ENCODE assay signal across 1 cellular context in genomic region chr16:30521873-30522641, GRCh38.
A peak's percentile ranks its signal among the peaks of the same experiment; 100 is the strongest.
TF ChIP-seq lines count a peak whose summit lies in the region.

No MANE protein-coding gene starts in this region.

TF ChIP-seq in HepG2, 621 proteins besides CTCF, POLR2A, EP300 and RAD21 (continued from another document and continues in another):
- TF ChIP-seq PRMT3 (CRISPR knock-in tag; IDR thresholded peaks at IDR 0.05; ENCODE audit: borderline replicate concordance, low read depth) (no peak), ZBTB25 (CRISPR knock-in tag; IDR thresholded peaks at IDR 0.05) (no peak), SRF (IDR thresholded peaks at IDR 0.05; ENCODE audit: low read depth, low read length) (no peak), CCAR2 (optimal IDR thresholded peaks at IDR 0.05; ENCODE audit: low read depth, low read length) (no peak), ZNF75D (CRISPR knock-in tag; IDR thresholded peaks at IDR 0.05; ENCODE audit: borderline replicate concordance) (no peak), TGIF2 (CRISPR knock-in tag; IDR thresholded peaks at IDR 0.05) (0 out of 2 replicates have a peak, but pooled peaks have one; percentile 19), SKIL (CRISPR knock-in tag; IDR thresholded peaks at IDR 0.05; ENCODE audit: borderline replicate concordance) (no peak), HOXA3 (CRISPR knock-in tag; IDR thresholded peaks at IDR 0.05) (peak; percentile 98), ZNF331 (CRISPR knock-in tag; IDR thresholded peaks at IDR 0.05) (peak; percentile 39; the same call in 1 of the 2 replicates), ZNF597 (CRISPR knock-in tag; IDR thresholded peaks at IDR 0.05) (no peak), TEF (CRISPR knock-in tag; IDR thresholded peaks at IDR 0.05) (no peak), PITX1 (CRISPR knock-in tag; IDR thresholded peaks at IDR 0.05) (peak; percentile 16; the same call in 1 of the 2 replicates), ZNF746 (CRISPR knock-in tag; IDR thresholded peaks at IDR 0.05) (peak; percentile 64; the same call in 1 of the 2 replicates), SMARCE1 (IDR thresholded peaks at IDR 0.05; ENCODE audit: borderline replicate concordance) (no peak), ZIK1 (CRISPR knock-in tag; IDR thresholded peaks at IDR 0.05; ENCODE audit: borderline replicate concordance, low read depth) (no peak), ZNF749 (CRISPR knock-in tag; IDR thresholded peaks at IDR 0.05; ENCODE audit: borderline replicate concordance) (no peak), ZBTB1 (CRISPR knock-in tag; IDR thresholded peaks at IDR 0.05; ENCODE audit: borderline replicate concordance) (no peak), HNRNPUL1 (IDR thresholded peaks at IDR 0.05; ENCODE audit: low read depth, low read length) (no peak), SETDB1 (CRISPR knock-in tag; IDR thresholded peaks at IDR 0.05; ENCODE audit: borderline replicate concordance) (no peak), ZNF589 (CRISPR knock-in tag; conservative IDR thresholded peaks at IDR 0.05) (no peak), ZNF639 (CRISPR knock-in tag; conservative IDR thresholded peaks at IDR 0.05) (no peak; the same call in 1 of the 2 replicates), IRX3 (CRISPR knock-in tag; IDR thresholded peaks at IDR 0.05; ENCODE audit: borderline replicate concordance, low read depth) (no peak), TCF7L2 (IDR thresholded peaks at IDR 0.05; ENCODE audit: low read depth, low read length) (no peak), HNRNPK (IDR thresholded peaks at IDR 0.05; ENCODE audit: low read depth, low read length, poor library complexity, severe bottlenecking) (no peak), ZBTB34 (CRISPR knock-in tag; IDR thresholded peaks at IDR 0.05) (no peak), ZNF549 (CRISPR knock-in tag; IDR thresholded peaks at IDR 0.05) (no peak), JUNB (CRISPR knock-in tag; IDR thresholded peaks at IDR 0.05; ENCODE audit: borderline replicate concordance) (no peak), ZNF343 (CRISPR knock-in tag; IDR thresholded peaks at IDR 0.05) (no peak), ZNF337 (CRISPR knock-in tag; IDR thresholded peaks at IDR 0.05; ENCODE audit: borderline replicate concordance, low read depth) (no peak; the same call in 1 of the 2 replicates), NKX3-1 (CRISPR knock-in tag; IDR thresholded peaks at IDR 0.05) (no peak), JARID2 (CRISPR knock-in tag; IDR thresholded peaks at IDR 0.05; ENCODE audit: insufficient replicate concordance) (no peak), YEATS4 (CRISPR knock-in tag; IDR thresholded peaks at IDR 0.05; ENCODE audit: borderline replicate concordance) (peak; percentile 56; the same call in 1 of the 2 replicates), BATF2 (CRISPR knock-in tag; IDR thresholded peaks at IDR 0.05) (no peak), SP5 (CRISPR knock-in tag; IDR thresholded peaks at IDR 0.05; ENCODE audit: borderline replicate concordance, low read depth) (no peak), CCDC6 (CRISPR knock-in tag; IDR thresholded peaks at IDR 0.05) (no peak), ZNF841 (CRISPR knock-in tag; IDR thresholded peaks at IDR 0.05; ENCODE audit: borderline replicate concordance) (no peak)
- TF ChIP-seq, protein P1, sequence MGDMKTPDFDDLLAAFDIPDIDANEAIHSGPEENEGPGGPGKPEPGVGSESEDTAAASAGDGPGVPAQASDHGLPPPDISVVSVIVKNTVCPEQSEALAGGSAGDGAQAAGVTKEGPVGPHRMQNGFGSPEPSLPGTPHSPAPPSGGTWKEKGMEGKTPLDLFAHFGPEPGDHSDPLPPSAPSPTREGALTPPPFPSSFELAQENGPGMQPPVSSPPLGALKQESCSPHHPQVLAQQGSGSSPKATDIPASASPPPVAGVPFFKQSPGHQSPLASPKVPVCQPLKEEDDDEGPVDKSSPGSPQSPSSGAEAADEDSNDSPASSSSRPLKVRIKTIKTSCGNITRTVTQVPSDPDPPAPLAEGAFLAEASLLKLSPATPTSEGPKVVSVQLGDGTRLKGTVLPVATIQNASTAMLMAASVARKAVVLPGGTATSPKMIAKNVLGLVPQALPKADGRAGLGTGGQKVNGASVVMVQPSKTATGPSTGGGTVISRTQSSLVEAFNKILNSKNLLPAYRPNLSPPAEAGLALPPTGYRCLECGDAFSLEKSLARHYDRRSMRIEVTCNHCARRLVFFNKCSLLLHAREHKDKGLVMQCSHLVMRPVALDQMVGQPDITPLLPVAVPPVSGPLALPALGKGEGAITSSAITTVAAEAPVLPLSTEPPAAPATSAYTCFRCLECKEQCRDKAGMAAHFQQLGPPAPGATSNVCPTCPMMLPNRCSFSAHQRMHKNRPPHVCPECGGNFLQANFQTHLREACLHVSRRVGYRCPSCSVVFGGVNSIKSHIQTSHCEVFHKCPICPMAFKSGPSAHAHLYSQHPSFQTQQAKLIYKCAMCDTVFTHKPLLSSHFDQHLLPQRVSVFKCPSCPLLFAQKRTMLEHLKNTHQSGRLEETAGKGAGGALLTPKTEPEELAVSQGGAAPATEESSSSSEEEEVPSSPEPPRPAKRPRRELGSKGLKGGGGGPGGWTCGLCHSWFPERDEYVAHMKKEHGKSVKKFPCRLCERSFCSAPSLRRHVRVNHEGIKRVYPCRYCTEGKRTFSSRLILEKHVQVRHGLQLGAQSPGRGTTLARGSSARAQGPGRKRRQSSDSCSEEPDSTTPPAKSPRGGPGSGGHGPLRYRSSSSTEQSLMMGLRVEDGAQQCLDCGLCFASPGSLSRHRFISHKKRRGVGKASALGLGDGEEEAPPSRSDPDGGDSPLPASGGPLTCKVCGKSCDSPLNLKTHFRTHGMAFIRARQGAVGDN (CRISPR knock-in tag; IDR thresholded peaks at IDR 0.05): peak; percentile 97
- TF ChIP-seq, protein P2, sequence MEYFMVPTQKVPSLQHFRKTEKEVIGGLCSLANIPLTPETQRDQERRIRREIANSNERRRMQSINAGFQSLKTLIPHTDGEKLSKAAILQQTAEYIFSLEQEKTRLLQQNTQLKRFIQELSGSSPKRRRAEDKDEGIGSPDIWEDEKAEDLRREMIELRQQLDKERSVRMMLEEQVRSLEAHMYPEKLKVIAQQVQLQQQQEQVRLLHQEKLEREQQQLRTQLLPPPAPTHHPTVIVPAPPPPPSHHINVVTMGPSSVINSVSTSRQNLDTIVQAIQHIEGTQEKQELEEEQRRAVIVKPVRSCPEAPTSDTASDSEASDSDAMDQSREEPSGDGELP (IDR thresholded peaks at IDR 0.05; ENCODE audit: borderline replicate concordance, low read depth): no peak
- TF ChIP-seq, protein P3, sequence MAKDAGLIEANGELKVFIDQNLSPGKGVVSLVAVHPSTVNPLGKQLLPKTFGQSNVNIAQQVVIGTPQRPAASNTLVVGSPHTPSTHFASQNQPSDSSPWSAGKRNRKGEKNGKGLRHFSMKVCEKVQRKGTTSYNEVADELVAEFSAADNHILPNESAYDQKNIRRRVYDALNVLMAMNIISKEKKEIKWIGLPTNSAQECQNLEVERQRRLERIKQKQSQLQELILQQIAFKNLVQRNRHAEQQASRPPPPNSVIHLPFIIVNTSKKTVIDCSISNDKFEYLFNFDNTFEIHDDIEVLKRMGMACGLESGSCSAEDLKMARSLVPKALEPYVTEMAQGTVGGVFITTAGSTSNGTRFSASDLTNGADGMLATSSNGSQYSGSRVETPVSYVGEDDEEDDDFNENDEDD (CRISPR knock-in tag; IDR thresholded peaks at IDR 0.05; ENCODE audit: borderline replicate concordance): peak; percentile 51; the same call in 1 of the 2 replicates
- TF ChIP-seq, protein P4, sequence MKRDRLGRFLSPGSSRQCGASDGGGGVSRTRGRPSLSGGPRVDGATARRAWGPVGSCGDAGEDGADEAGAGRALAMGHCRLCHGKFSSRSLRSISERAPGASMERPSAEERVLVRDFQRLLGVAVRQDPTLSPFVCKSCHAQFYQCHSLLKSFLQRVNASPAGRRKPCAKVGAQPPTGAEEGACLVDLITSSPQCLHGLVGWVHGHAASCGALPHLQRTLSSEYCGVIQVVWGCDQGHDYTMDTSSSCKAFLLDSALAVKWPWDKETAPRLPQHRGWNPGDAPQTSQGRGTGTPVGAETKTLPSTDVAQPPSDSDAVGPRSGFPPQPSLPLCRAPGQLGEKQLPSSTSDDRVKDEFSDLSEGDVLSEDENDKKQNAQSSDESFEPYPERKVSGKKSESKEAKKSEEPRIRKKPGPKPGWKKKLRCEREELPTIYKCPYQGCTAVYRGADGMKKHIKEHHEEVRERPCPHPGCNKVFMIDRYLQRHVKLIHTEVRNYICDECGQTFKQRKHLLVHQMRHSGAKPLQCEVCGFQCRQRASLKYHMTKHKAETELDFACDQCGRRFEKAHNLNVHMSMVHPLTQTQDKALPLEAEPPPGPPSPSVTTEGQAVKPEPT (CRISPR knock-in tag; IDR thresholded peaks at IDR 0.05; ENCODE audit: low read depth): no peak
- TF ChIP-seq, protein P5, sequence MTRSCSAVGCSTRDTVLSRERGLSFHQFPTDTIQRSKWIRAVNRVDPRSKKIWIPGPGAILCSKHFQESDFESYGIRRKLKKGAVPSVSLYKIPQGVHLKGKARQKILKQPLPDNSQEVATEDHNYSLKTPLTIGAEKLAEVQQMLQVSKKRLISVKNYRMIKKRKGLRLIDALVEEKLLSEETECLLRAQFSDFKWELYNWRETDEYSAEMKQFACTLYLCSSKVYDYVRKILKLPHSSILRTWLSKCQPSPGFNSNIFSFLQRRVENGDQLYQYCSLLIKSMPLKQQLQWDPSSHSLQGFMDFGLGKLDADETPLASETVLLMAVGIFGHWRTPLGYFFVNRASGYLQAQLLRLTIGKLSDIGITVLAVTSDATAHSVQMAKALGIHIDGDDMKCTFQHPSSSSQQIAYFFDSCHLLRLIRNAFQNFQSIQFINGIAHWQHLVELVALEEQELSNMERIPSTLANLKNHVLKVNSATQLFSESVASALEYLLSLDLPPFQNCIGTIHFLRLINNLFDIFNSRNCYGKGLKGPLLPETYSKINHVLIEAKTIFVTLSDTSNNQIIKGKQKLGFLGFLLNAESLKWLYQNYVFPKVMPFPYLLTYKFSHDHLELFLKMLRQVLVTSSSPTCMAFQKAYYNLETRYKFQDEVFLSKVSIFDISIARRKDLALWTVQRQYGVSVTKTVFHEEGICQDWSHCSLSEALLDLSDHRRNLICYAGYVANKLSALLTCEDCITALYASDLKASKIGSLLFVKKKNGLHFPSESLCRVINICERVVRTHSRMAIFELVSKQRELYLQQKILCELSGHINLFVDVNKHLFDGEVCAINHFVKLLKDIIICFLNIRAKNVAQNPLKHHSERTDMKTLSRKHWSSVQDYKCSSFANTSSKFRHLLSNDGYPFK (CRISPR knock-in tag; IDR thresholded peaks at IDR 0.05; ENCODE audit: borderline replicate concordance): peak; percentile 40; the same call in 1 of the 2 replicates
